Comparison of ENCODE assay signal across 8 cellular contexts in genomic region chr19:37218592-37218935, GRCh38. TPM values are rescaled to one million over a fixed set of nuclear protein-coding genes. Genes with fewer than 3 reads are reported as not detected.
DNase-seq lines count a peak whose midpoint lies in the region; ATAC-seq and TF ChIP-seq lines count a peak whose summit lies in the region.

No MANE protein-coding gene starts in this region.

- peak overlapping the region; percentile 99 for H3K4me3 Mint-ChIP-seq in CD14-positive monocyte

- no peak overlapping the region for H2BK15ac ChIP-seq in mesendoderm (replicated peaks; ENCODE audit: low read depth)

- peaks cover 5% of the 10 kb centered on the region for H3K9me3 ChIP-seq in upper lobe of right lung

- H3K27ac ChIP-seq in caudate nucleus (ENCODE audit: low read depth, low read length): peak overlapping the region; percentile 97
- H3K27ac ChIP-seq in mesendoderm (ENCODE audit: low read depth, low read length): no peak overlapping the region
- H3K27ac ChIP-seq in upper lobe of right lung: peak overlapping the region; percentile 92

- H3K36me3 ChIP-seq in mesendoderm (ENCODE audit: control insufficient read depth, insufficient read depth, low read length): no peaks in the 10 kb centered on the region
- H3K36me3 ChIP-seq in upper lobe of right lung: peaks cover 4% of the 10 kb centered on the region

- DNase-seq in CD14-positive monocyte (ENCODE audit: low spot score) (no peak), LHCN-M2 (ENCODE audit: low read depth) (peak; percentile 24), caudate nucleus (lab: John Stamatoyannopoulos, UW) (peak in 1 of 61 donors; percentile 28), mesendoderm (no peak), upper lobe of right lung (no peak), LoVo (ENCODE audit: low spot score) (no peak)

- H3K27me3 ChIP-seq in mesendoderm (ENCODE audit: insufficient read depth, low read length, poor library complexity) (no peaks in the 10 kb centered on the region), upper lobe of right lung (no peaks in the 10 kb centered on the region)

- peak overlapping the region; percentile 95 for H3K56ac ChIP-seq in mesendoderm (ENCODE audit: low read length)

- intact Hi-C loops in CD14-positive monocyte (cut with micrococcal nuclease) (loop anchor here (5.0 to 10.0 kb wide), 6 partner anchors 144 to 1004 kb away; partner anchors contain the start of genes ZNF527 (in 2 of the 2), ZNF850 (in 2 of the 2), ZNF146 (in 1 of the 2) and ZNF420 (in 1 of the 2)), upper lobe of right lung (cut with DNase I) (no loop called here)

- peak overlapping the region; percentile 44 for H4K5ac ChIP-seq in mesendoderm (ENCODE audit: low read length)

- H3K27ac Mint-ChIP-seq in CD14-positive monocyte: peak overlapping the region in 6 of 7 donors; percentile 92 to 99 (median 94)

- H3K4me1 ChIP-seq in mesendoderm (ENCODE audit: control insufficient read depth, low read depth, low read length) (peaks cover 3% of the 10 kb centered on the region), upper lobe of right lung (peaks cover 13% of the 10 kb centered on the region)

- H3K18ac ChIP-seq in mesendoderm (ENCODE audit: low read length): no peak overlapping the region

- H2BK120ac ChIP-seq in mesendoderm (ENCODE audit: low read depth, low read length): no peak overlapping the region

- no peak overlapping the region for H2BK5ac ChIP-seq in mesendoderm (ENCODE audit: low read length)

- ATAC-seq in upper lobe of right lung: no peak
- ATAC-seq in GM18909 (IDR thresholded peaks at IDR 0.05; ENCODE audit: poor library complexity, unreplicated experiment): no peak
- no peak for ATAC-seq in GM18502 (IDR thresholded peaks at IDR 0.05; ENCODE audit: poor library complexity, unreplicated experiment)

- H3K4me1 Mint-ChIP-seq in CD14-positive monocyte: peaks cover 16% of the 10 kb centered on the region

- TF ChIP-seq CTCF in CD14-positive monocyte (IDR thresholded peaks at IDR 0.05) (no peak), upper lobe of right lung (IDR thresholded peaks at IDR 0.05) (no peak)

- H3K9ac ChIP-seq in mesendoderm (ENCODE audit: low read length): peak overlapping the region; percentile 88

- H3K4me3 ChIP-seq in mesendoderm (ENCODE audit: low read length): peak overlapping the region; percentile 56
- H3K4me3 ChIP-seq in upper lobe of right lung: peak overlapping the region; percentile 86

- H3K9me3 Mint-ChIP-seq in CD14-positive monocyte: peaks cover 15 to 56% (median 42%) of the 10 kb centered on the region in 7 donors

- no peak overlapping the region for H3K23ac ChIP-seq in mesendoderm (ENCODE audit: low read length)

- H3K36me3 Mint-ChIP-seq in CD14-positive monocyte: peaks cover 14 to 33% of the 10 kb centered on the region in 2 donors

- no CpG with 5 or more reads among the region's 6 CpGs for WGBS in mesendoderm (ENCODE audit: extremely low coverage, insufficient coverage, low lambda C conversion rate)

- H2AK5ac ChIP-seq in mesendoderm (ENCODE audit: low read length): no peak overlapping the region

- peaks cover 7% of the 10 kb centered on the region for H3K79me1 ChIP-seq in mesendoderm (ENCODE audit: low read length)

- H3K79me2 ChIP-seq in mesendoderm (ENCODE audit: control insufficient read depth, insufficient read depth, low read length): peaks cover 8% of the 10 kb centered on the region

- peaks cover 0 to 4% (median 2%) of the 10 kb centered on the region in 3 donors for H3K27me3 Mint-ChIP-seq in CD14-positive monocyte (ENCODE audit: low read depth in 3 of 3)

- H4K8ac ChIP-seq in mesendoderm (ENCODE audit: low read depth, low read length): peak overlapping the region; percentile 6

- no peak overlapping the region for H3K4ac ChIP-seq in mesendoderm (ENCODE audit: low read depth, low read length)

- H3K4me2 ChIP-seq in mesendoderm (ENCODE audit: low read length): peak overlapping the region; percentile 56

RNA-seq across cellular contexts. Expression of gene ZNF383, which starts 0.6 kb away (rescaled TPM):
- polyA plus RNA-seq in CD14-positive monocyte: 1 to 10 TPM; 2.8 to 4.2 TPM
- 4.0 and 4.1 TPM in 2 replicates for total RNA-seq in LHCN-M2 (2014; rRNA removed)
- 1.6 TPM for polyA plus RNA-seq in LHCN-M2 (2012)
- polyA plus RNA-seq in mesendoderm (2013, experiment 1 of 2): 1.9 TPM
- 1.8 TPM for polyA plus RNA-seq in mesendoderm (2013, experiment 2 of 2)
- total RNA-seq in upper lobe of right lung: 11.7 TPM

RNA-seq across cellular contexts. Expression of gene ZNF585B, which starts 8.2 kb away (rescaled TPM):
- 1 to 10 TPM; 1.4 to 2.6 TPM for polyA plus RNA-seq in CD14-positive monocyte
- total RNA-seq in LHCN-M2 (2014; rRNA removed) (9.0 and 15.0 TPM in 2 replicates), upper lobe of right lung (15.8 TPM)
- polyA plus RNA-seq in LHCN-M2 (2012): 2.8 TPM
- 6.7 TPM for polyA plus RNA-seq in mesendoderm (2013, experiment 1 of 2)
- polyA plus RNA-seq in mesendoderm (2013, experiment 2 of 2): 6.8 TPM

RNA-seq across cellular contexts. Expression of gene ZNF585A, which starts 46.1 kb away (rescaled TPM):
- 10 to 100 TPM; 23.2 to 25.5 TPM for polyA plus RNA-seq in CD14-positive monocyte
- total RNA-seq in LHCN-M2 (2014; rRNA removed) (5.8 and 11.0 TPM in 2 replicates), upper lobe of right lung (12.7 TPM)
- 6.3 TPM for polyA plus RNA-seq in LHCN-M2 (2012)
- 20.4 TPM for polyA plus RNA-seq in mesendoderm (2013, experiment 1 of 2)
- 17.1 TPM for polyA plus RNA-seq in mesendoderm (2013, experiment 2 of 2)
